Comparison of ENCODE assay signal across 9 cellular contexts in genomic region chr18:63025251-63025710, GRCh38.
DNase-seq lines count a peak whose midpoint lies in the region; ATAC-seq and TF ChIP-seq lines count a peak whose summit lies in the region.
"Had no signal": no experiment of that assay in that cellular context is flagged by ENCODE, and none has a peak within 500 bp of the region (broad histone marks: within the 10 kb centered on the region; RNA-seq: fewer than 3 reads in every experiment).

No MANE protein-coding gene starts in this region.

- H3K36me3 ChIP-seq in DND-41 (ENCODE audit: insufficient read depth, low read length): no peaks in the 10 kb centered on the region

- no peaks in the 10 kb centered on the region for H3K79me2 ChIP-seq in DND-41 (ENCODE audit: insufficient read depth, low read length)

- H3K27me3 Mint-ChIP-seq in MCF 10A (ENCODE audit: insufficient read depth, unreplicated experiment): peaks cover 13% of the 10 kb centered on the region

- no TSS peak for BruUV-seq in MCF 10A (replicated peaks; lab: Mats Ljungman, UMichigan)

- H3K4me1 Mint-ChIP-seq in MCF 10A (ENCODE audit: insufficient read depth, unreplicated experiment): no peaks in the 10 kb centered on the region

- no peak overlapping the region for H3K4me2 ChIP-seq in DND-41 (ENCODE audit: insufficient read depth, low read length)

- H3K9me3 ChIP-seq in DND-41 (ENCODE audit: insufficient read depth, low read length, severe bottlenecking): no peaks in the 10 kb centered on the region

- no peak overlapping the region for H3K4me3 ChIP-seq in DND-41 (ENCODE audit: low read depth in 1 of 2, low read length in 2 of 2)

- H3K4me3 Mint-ChIP-seq in MCF 10A (ENCODE audit: unreplicated experiment): no peak overlapping the region
- H3K4me3 Mint-ChIP-seq: T-helper 1 cell treated with Interleukin-12 subunit alpha and Interleukin-12 subunit beta and Interleukin-4 antibody, amounts not matched to agents 30 μg/mL and 1 μg/mL, for 36 hours had no signal

- H3K9me3 Mint-ChIP-seq in MCF 10A (ENCODE audit: unreplicated experiment): no peaks in the 10 kb centered on the region
- H3K9me3 Mint-ChIP-seq: T-helper 1 cell treated with Interleukin-12 subunit alpha and Interleukin-12 subunit beta and Interleukin-4 antibody, amounts not matched to agents 30 μg/mL and 1 μg/mL, for 36 hours had no signal

- intact Hi-C loops in MCF 10A (cut with micrococcal nuclease): loop anchor here (2.0 to 5.0 kb wide), 3 partner anchors 47 to 414 kb away; no protein-coding TSS in a partner anchor

- H3K36me3 Mint-ChIP-seq in MCF 10A (ENCODE audit: insufficient read depth, unreplicated experiment): no peaks in the 10 kb centered on the region

- no peak overlapping the region for H3K27ac Mint-ChIP-seq in MCF 10A (ENCODE audit: low read depth, unreplicated experiment)
- H3K27ac Mint-ChIP-seq: T-helper 1 cell treated with Interleukin-12 subunit alpha and Interleukin-12 subunit beta and Interleukin-4 antibody, amounts not matched to agents 30 μg/mL and 1 μg/mL, for 36 hours had no signal

- H3K27me3 ChIP-seq in DND-41 (ENCODE audit: insufficient read depth, low read length, poor library complexity): no peaks in the 10 kb centered on the region

- H4K20me1 ChIP-seq in DND-41 (ENCODE audit: insufficient read depth, low read length): no peaks in the 10 kb centered on the region

- 0 out of 2 replicates have a peak, but pooled peaks cover 2% of the 10 kb centered on the region for H3K4me1 ChIP-seq in DND-41 (ENCODE audit: insufficient read depth, low read length)

- POLR2A ChIA-PET in MCF 10A (lab: Yijun Ruan, JAX): interaction anchor here (0.8 kb wide), 1 partner anchor 298 kb away, joined by 3 read pairs; no protein-coding TSS in a partner anchor

- CTCF ChIA-PET in MCF 10A (lab: Yijun Ruan, JAX): interaction anchor here (0.5 to 4.9 kb wide), 7 partner anchors 8 to 398 kb away, joined by 3 to 22 read pairs (median 6); partner anchors contain the start of gene VPS4B

- peak; percentile 75 for ATAC-seq in DND-41 (ENCODE audit: insufficient read depth, low read depth)
- ATAC-seq in GM18498 (IDR thresholded peaks at IDR 0.05; ENCODE audit: unreplicated experiment): no peak
- ATAC-seq in GM19351 (IDR thresholded peaks at IDR 0.05; ENCODE audit: unreplicated experiment): no peak

- H3K27ac ChIP-seq in DND-41 (ENCODE audit: low read length): no peak overlapping the region

- no peak overlapping the region for H3K9ac ChIP-seq in DND-41 (ENCODE audit: low read depth, low read length)

- TF ChIP-seq CTCF in DND-41 (IDR thresholded peaks at IDR 0.05; ENCODE audit: borderline replicate concordance, extremely low read depth, low read length, poor library complexity, severe bottlenecking): peak; percentile 65
- TF ChIP-seq CTCF in MCF 10A (IDR thresholded peaks at IDR 0.05; ENCODE audit: unreplicated experiment): peak; percentile 41

- DNase-seq in DND-41: peak; percentile 36
- peak; percentile 53 for DNase-seq in NCI-H1105 (lab: John Stamatoyannopoulos, UW)
- DNase-seq in MCF 10A (ENCODE audit: unreplicated experiment): peak; percentile 56
- DNase-seq in medulla oblongata (ENCODE audit: extremely low spot score): peak; percentile 33
- DNase-seq in UCSD-AML1 (lab: John Stamatoyannopoulos, UW; ENCODE audit: unreplicated experiment): no peak
- no peak for DNase-seq in activated gamma-delta T cell treated with Interleukin-2 at 50 U/mL for 16 hours

- H2AFZ ChIP-seq in DND-41 (ENCODE audit: low read depth, low read length): no peak overlapping the region

Comparison
In these comparisons a context has a peak if more than half of its experiments do, and no peak if none do; other contexts are left out.
1. DNase-seq: peak in DND-41 (single experiment), NCI-H1105 (single experiment), MCF 10A (single experiment) and medulla oblongata (single experiment); none in UCSD-AML1 (single experiment) and activated gamma-delta T cell treated with Interleukin-2 at 50 U/mL for 16 hours (single experiment).